28 cellular contexts compared by ENCODE assay signal in the genomic region with DNA sequence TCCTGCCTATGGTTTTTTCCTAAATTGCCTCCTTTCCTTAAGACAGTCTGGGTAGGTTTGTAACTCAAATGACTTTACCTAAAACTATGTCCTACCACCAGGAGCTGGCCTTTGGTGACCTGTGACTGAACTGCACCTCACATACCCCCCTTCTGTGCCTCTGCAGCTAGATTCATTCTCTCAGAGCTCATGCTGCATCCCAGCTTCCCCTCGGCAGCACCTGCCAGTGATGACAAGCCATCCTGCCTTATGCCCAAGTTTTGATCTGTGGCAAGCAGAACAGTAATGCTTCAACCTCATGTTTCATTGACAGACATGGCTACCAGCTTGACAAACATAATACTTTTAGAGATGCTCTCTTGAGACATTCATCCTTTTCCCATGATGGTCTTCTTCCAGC.
"Had no signal": no experiment of that assay in that cellular context is flagged by ENCODE, and none has a peak within 500 bp of the region (broad histone marks: within the 10 kb centered on the region; RNA-seq: fewer than 3 reads in every experiment).

No MANE protein-coding gene starts in this region.

- H3K27ac Mint-ChIP-seq: naive thymus-derived CD4-positive, alpha-beta T cell; stimulated activated memory B cell treated with anti-CD40 and anti-IgM and Interleukin-4, amounts not matched to agents 10 μg/mL and 1 μg/mL and 100 μg/mL, for 72 hours; stimulated activated naive CD8-positive, alpha-beta T cell treated with anti-CD3 and anti-CD28 coated beads, Interleukin-15, amount 100 ng/mL, for 72 hours; type B pancreatic cell had no signal

- H3K27me3 ChIP-seq: pancreas, right lobe of liver, tibial nerve, uterus had no signal

- H3K4me3 ChIP-seq: hepatocyte, lung, mucosa of descending colon, pancreas, prostate gland, right lobe of liver, smooth muscle cell, tibial nerve, uterus had no signal

- H3K4me1 Mint-ChIP-seq: naive thymus-derived CD4-positive, alpha-beta T cell; stimulated activated memory B cell treated with anti-CD40 and anti-IgM and Interleukin-4, amounts not matched to agents 10 μg/mL and 1 μg/mL and 100 μg/mL, for 72 hours; stimulated activated naive CD8-positive, alpha-beta T cell treated with anti-CD3 and anti-CD28 coated beads, Interleukin-15, amount 100 ng/mL, for 72 hours had no signal

- ATAC-seq: left lobe of liver; mucosa of descending colon; naive thymus-derived CD4-positive, alpha-beta T cell; natural killer cell treated with Interleukin-12 subunit alpha and Interleukin-12 subunit beta and Interleukin-15 and Interleukin-18, amount 100 ng/mL, for 72 hours; pancreas; right lobe of liver; stimulated activated memory B cell treated with anti-CD40 and anti-IgM and Interleukin-4, amounts not matched to agents 10 μg/mL and 1 μg/mL and 100 μg/mL, for 72 hours; stimulated activated naive CD8-positive, alpha-beta T cell treated with anti-CD3 and anti-CD28 coated beads, Interleukin-15, amount 100 ng/mL, for 72 hours had no signal

- H2AFZ ChIP-seq: hepatocyte had no signal

- H3K4me3 Mint-ChIP-seq: naive thymus-derived CD4-positive, alpha-beta T cell; natural killer cell treated with Interleukin-12 subunit alpha and Interleukin-12 subunit beta and Interleukin-15 and Interleukin-18, amount 100 ng/mL, for 72 hours; stimulated activated memory B cell treated with anti-CD40 and anti-IgM and Interleukin-4, amounts not matched to agents 10 μg/mL and 1 μg/mL and 100 μg/mL, for 72 hours; stimulated activated naive CD8-positive, alpha-beta T cell treated with anti-CD3 and anti-CD28 coated beads, Interleukin-15, amount 100 ng/mL, for 72 hours; type B pancreatic cell had no signal

- H3K27ac ChIP-seq: hepatocyte, pancreas, prostate gland, right lobe of liver, tibial nerve, uterus had no signal

- H3K36me3 Mint-ChIP-seq: naive thymus-derived CD4-positive, alpha-beta T cell; natural killer cell treated with Interleukin-12 subunit alpha and Interleukin-12 subunit beta and Interleukin-15 and Interleukin-18, amount 100 ng/mL, for 72 hours; stimulated activated memory B cell treated with anti-CD40 and anti-IgM and Interleukin-4, amounts not matched to agents 10 μg/mL and 1 μg/mL and 100 μg/mL, for 72 hours; type B pancreatic cell had no signal

- H3K36me3 ChIP-seq: pancreas, prostate gland, right lobe of liver, tibial nerve, uterus had no signal

- H3K4me1 ChIP-seq: pancreas, prostate gland, right lobe of liver, uterus had no signal

- H3K4me2 ChIP-seq: hepatocyte, smooth muscle cell had no signal

- H3K9me3 Mint-ChIP-seq: natural killer cell treated with Interleukin-12 subunit alpha and Interleukin-12 subunit beta and Interleukin-15 and Interleukin-18, amount 100 ng/mL, for 72 hours; stimulated activated memory B cell treated with anti-CD40 and anti-IgM and Interleukin-4, amounts not matched to agents 10 μg/mL and 1 μg/mL and 100 μg/mL, for 72 hours; stimulated activated naive CD8-positive, alpha-beta T cell treated with anti-CD3 and anti-CD28 coated beads, Interleukin-15, amount 100 ng/mL, for 72 hours had no signal

- H3K9me3 ChIP-seq: mucosa of descending colon, pancreas, prostate gland, right lobe of liver, uterus had no signal

- DNase-seq: islet precursor cell; left cardiac atrium; mesendoderm; midbrain; mucosa of descending colon; naive thymus-derived CD4-positive, alpha-beta T cell; nucleus accumbens; pancreas; posterior cingulate gyrus; retina; right lobe of liver; stimulated activated CD4-positive, alpha-beta T cell treated with anti-CD3 and anti-CD28 coated beads, Interleukin-1b, Interleukin-23, amount 100 ng/mL, for 48 hours; stimulated activated CD4-positive, alpha-beta T cell treated with anti-CD3 and anti-CD28 coated beads, Interleukin-2, amount 100 ng/mL, for 48 hours; stimulated activated CD4-positive, alpha-beta T cell treated with anti-CD3 and anti-CD28 coated beads, Interleukin-4, amount 100 ng/mL, for 4 hours; stimulated activated CD8-positive, alpha-beta memory T cell treated with anti-CD3 and anti-CD28 coated beads, Interleukin-4, amount 100 ng/mL, for 48 hours; stimulated activated naive CD4-positive, alpha-beta T cell treated with Interleukin-2 at 50 U/mL for 16 hours; stimulated activated naive CD8-positive, alpha-beta T cell treated with anti-CD3 and anti-CD28 coated beads, Interleukin-15, amount 100 ng/mL, for 72 hours; substantia nigra; uterus had no signal
